In the genomic region with DNA sequence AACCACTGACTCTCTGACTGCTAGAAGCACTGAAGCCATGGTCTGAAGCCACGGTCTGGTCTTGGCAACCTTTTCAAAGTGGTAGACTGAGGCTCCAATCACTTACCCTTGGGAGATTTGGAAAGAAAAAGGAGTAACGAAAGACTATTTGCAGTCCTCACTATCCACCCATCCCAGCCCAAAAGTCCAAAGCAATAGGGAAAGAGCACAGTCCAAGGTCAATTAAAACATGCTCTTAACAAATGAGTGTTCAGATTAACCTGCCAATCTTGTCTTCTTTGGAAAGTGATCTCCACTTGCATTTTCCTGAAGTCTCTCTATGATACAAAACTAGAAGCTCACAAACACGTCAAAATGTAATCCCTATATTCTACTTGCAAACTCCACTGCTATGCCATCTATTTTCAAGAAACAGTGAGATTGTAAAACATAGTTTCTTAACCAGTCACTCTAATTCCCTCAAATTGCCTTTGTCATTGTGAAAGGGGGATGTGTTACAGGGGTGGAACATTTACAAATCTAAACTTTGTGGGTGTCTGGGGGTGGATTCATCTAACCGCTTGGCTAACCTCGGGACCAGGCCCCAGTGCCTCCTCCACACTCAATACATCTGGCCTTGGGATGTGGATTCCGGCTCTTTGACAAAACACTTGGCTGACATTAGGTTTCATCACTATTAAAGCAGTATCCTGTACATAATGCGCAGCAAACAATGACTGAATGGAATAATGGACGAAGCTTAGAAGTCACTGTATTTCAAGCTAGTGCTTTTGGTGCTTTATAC, we compare ENCODE assay signal across 15 cellular contexts. TPM values are rescaled to one million over a fixed set of nuclear protein-coding genes. Genes with fewer than 3 reads are reported as not detected.
DNase-seq lines count a peak whose midpoint lies in the region; ATAC-seq and TF ChIP-seq lines count a peak whose summit lies in the region.
"Had no signal": no experiment of that assay in that cellular context is flagged by ENCODE, and none has a peak within 500 bp of the region (broad histone marks: within the 10 kb centered on the region; RNA-seq: fewer than 3 reads in every experiment).

No MANE protein-coding gene starts in this region.

- H3K27ac Mint-ChIP-seq in nephron = peak overlapping the region; percentile 2 to 39 (median 28)
- H3K27ac Mint-ChIP-seq: activated CD8-positive, alpha-beta T cell treated with anti-CD3 and anti-CD28 coated beads, Interleukin-2, amount 10 ng/mL, durations not matched to agents 7 days and 5 days; IgD-negative memory B cell had no signal

- no peak overlapping the region for H2AFZ ChIP-seq in fibroblast of lung (ENCODE audit: low read length)

- no peaks in the 10 kb centered on the region for H4K20me1 ChIP-seq in fibroblast of lung (ENCODE audit: control insufficient read depth, extremely low read depth, insufficient read depth, low read length)

- intact Hi-C loops in Right ventricle myocardium superior (cut with DNase I) = no loop called here
- intact Hi-C loops in posterior vena cava (cut with DNase I) = no loop called here

- TF ChIP-seq CTCF in right atrium auricular region (IDR thresholded peaks at IDR 0.05) = no peak
- TF ChIP-seq CTCF in fibroblast of lung (conservative IDR thresholded peaks at IDR 0.05 in 1 of 2, IDR thresholded peaks at IDR 0.05 in 1 of 2; ENCODE audit: low read depth in 1 of 2, low read length in 2 of 2) = no peak
- no peak for TF ChIP-seq CTCF in nephron (IDR thresholded peaks at IDR 0.05; ENCODE audit: unreplicated experiment in 3 of 3)

- no peak overlapping the region for H3K4me3 Mint-ChIP-seq in nephron
- H3K4me3 Mint-ChIP-seq: activated CD8-positive, alpha-beta T cell treated with anti-CD3 and anti-CD28 coated beads, Interleukin-2, amount 10 ng/mL, durations not matched to agents 7 days and 5 days; IgD-negative memory B cell had no signal

- ATAC-seq in Right ventricle myocardium superior (ENCODE audit: poor library complexity) = peak; percentile 41
- ATAC-seq: activated CD8-positive, alpha-beta T cell treated with anti-CD3 and anti-CD28 coated beads, Interleukin-2, amount 10 ng/mL, durations not matched to agents 7 days and 5 days; foreskin keratinocyte had no signal

- H3K27me3 Mint-ChIP-seq in nephron (ENCODE audit: low read depth) = no peaks in the 10 kb centered on the region
- H3K27me3 Mint-ChIP-seq: IgD-negative memory B cell had no signal

- H3K36me3 Mint-ChIP-seq in nephron (ENCODE audit: low read depth) = peaks cover 45% of the 10 kb centered on the region

- peaks cover 0 to 52% of the 10 kb centered on the region in 2 donors for H3K4me1 ChIP-seq in right atrium auricular region
- no peaks in the 10 kb centered on the region for H3K4me1 ChIP-seq in fibroblast of lung (ENCODE audit: control insufficient read depth, extremely low read depth, insufficient read depth, low read length)
- H3K4me1 ChIP-seq: foreskin keratinocyte had no signal

- H3K4me3 ChIP-seq in right atrium auricular region (no peak overlapping the region), fibroblast of lung (replicated peaks in 1 of 4; ENCODE audit: control extremely low read depth in 1 of 4, insufficient read depth in 1 of 4, low read depth in 3 of 4, low read length in 4 of 4) (no peak overlapping the region)
- H3K4me3 ChIP-seq: BLaER1 had no signal

- peak overlapping the region; percentile 4 for H3K4me2 ChIP-seq in fibroblast of lung (ENCODE audit: extremely low read depth, insufficient read depth, low read length)
- H3K4me2 ChIP-seq: BLaER1, SK-N-SH had no signal

- peaks cover 9% of the 10 kb centered on the region for H3K79me2 ChIP-seq in fibroblast of lung (ENCODE audit: control insufficient read depth, insufficient read depth, low read length)

- H3K36me3 ChIP-seq in right atrium auricular region (peaks cover 36% of the 10 kb centered on the region), fibroblast of lung (ENCODE audit: control insufficient read depth, insufficient read depth, low read length) (peaks cover 2% of the 10 kb centered on the region)

- no peak for DNase-seq in Right ventricle myocardium superior
- no peak for DNase-seq in right atrium auricular region (ENCODE audit: low spot score)
- peak; percentile 82 to 84 for DNase-seq in fibroblast of lung (ENCODE audit: low read depth in 2 of 2)
- DNase-seq in posterior vena cava (ENCODE audit: low spot score) = no peak
- DNase-seq in NCI-H146 treated with DMSO at 0.1 percent for 48 hours (lab: John Stamatoyannopoulos, UW; ENCODE audit: unreplicated experiment) = no peak
- no peak for DNase-seq in activated CD8-positive, alpha-beta memory T cell treated with anti-CD3 and anti-CD28 coated beads, Interleukin-2, amount 50 U/mL, for 4 hours
- DNase-seq in hepatic stellate cell (ENCODE audit: low spot score) = no peak
- DNase-seq: activated CD8-positive, alpha-beta T cell treated with anti-CD3 and anti-CD28 coated beads, Interleukin-2, amount 10 ng/mL, durations not matched to agents 7 days and 5 days; foreskin keratinocyte; NCI-H524; SK-N-SH; trophoblast cell had no signal

- H3K4me1 Mint-ChIP-seq in nephron = no peaks in the 10 kb centered on the region

- no peaks in the 10 kb centered on the region for H3K9me3 ChIP-seq in right atrium auricular region
- no peaks in the 10 kb centered on the region for H3K9me3 ChIP-seq in fibroblast of lung (ENCODE audit: control insufficient read depth, insufficient read depth, low read depth, low read length)
- H3K9me3 ChIP-seq: BLaER1, SK-N-SH had no signal

- no peak overlapping the region for H3K9ac ChIP-seq in fibroblast of lung (ENCODE audit: insufficient read depth, low read length)
- H3K9ac ChIP-seq: BLaER1, SK-N-SH had no signal

- H3K9me3 Mint-ChIP-seq in nephron = no peaks in the 10 kb centered on the region
- H3K9me3 Mint-ChIP-seq: IgD-negative memory B cell had no signal

- H3K27me3 ChIP-seq in right atrium auricular region (no peaks in the 10 kb centered on the region), fibroblast of lung (ENCODE audit: control insufficient read depth, insufficient read depth, low read length) (no peaks in the 10 kb centered on the region)
- H3K27me3 ChIP-seq: BLaER1, foreskin keratinocyte had no signal

- H3K27ac ChIP-seq in right atrium auricular region = no peak overlapping the region
- H3K27ac ChIP-seq in fibroblast of lung (ENCODE audit: insufficient read depth, low read length) = no peak overlapping the region
- H3K27ac ChIP-seq: BLaER1, foreskin keratinocyte had no signal

RNA-seq across cellular contexts. Expression of gene B4GALT5, which starts 56.4 kb away (rescaled TPM):
- total RNA-seq in Right ventricle myocardium superior (39.6 TPM), right atrium auricular region (10 to 100 TPM; 17.7 to 24.4 TPM), fibroblast of lung (19.0 and 21.0 TPM in 2 replicates), posterior vena cava (10 to 100 TPM; 26.1 to 35.2 TPM)
- 28.0 and 34.1 TPM in 2 replicates for polyA plus RNA-seq in fibroblast of lung
- polyA plus RNA-seq in fibroblast of lung (2012) = 15.4 and 17.2 TPM in 2 replicates
- polyA minus RNA-seq in fibroblast of lung (ENCODE audit: low replicate concordance) = 21.2 and 33.4 TPM in 2 replicates

Comparison
In these comparisons a context has a peak if more than half of its experiments do, and no peak if none do; other contexts are left out.
1. DNase-seq: peak in fibroblast of lung (2 of 2); none in Right ventricle myocardium superior (single experiment), right atrium auricular region (single experiment), posterior vena cava (single experiment), NCI-H146 treated with DMSO at 0.1 percent for 48 hours (single experiment), activated CD8-positive, alpha-beta memory T cell treated with anti-CD3 and anti-CD28 coated beads, Interleukin-2, amount 50 U/mL, for 4 hours (single experiment) and hepatic stellate cell (single experiment).